Comparison of ENCODE assay signal across 8 cellular contexts in the genomic region with DNA sequence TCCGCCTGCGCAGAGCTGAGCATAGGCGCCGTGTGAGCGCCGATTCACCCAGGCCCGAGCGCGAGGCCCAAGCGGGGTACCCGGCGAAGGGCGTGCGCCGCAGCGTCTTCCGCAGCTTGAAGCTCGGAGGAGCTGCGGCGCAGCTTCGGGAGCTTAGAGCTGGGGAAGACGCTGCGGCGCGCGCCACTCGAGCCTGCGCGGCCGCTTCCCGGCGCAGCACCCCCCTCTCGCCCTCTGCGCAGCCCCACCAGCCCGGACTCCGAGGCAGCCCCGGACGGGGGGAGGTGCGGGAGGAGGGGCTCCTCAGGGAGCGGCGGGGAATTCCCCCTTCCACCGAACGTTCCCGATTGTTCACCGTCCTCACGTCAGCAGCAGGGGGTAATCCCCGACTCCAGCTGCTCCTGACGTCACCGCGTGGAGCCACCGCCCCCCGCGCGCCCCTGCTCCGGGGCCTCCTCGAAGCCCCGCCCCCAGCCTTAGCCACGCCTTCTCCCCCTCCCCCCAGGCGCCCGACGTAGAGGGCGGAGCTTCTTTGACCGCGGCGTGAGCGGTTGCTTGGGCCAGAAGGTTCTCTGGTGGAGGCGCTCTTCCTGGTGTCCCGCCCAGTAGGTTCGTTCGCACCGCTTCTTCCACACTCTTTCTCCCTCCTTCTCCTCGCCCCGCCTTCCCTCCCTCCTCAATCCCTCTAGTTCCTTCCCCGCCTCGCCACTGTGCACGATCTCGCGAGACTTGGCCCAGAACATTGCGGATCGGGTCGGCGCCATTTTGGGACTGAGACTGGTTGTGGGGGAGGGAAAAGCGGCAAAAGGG. TPM values are rescaled to one million over a fixed set of nuclear protein-coding genes. Genes with fewer than 3 reads are reported as not detected.
DNase-seq lines count a peak whose midpoint lies in the region; ATAC-seq and TF ChIP-seq lines count a peak whose summit lies in the region.

A gene with protein sequence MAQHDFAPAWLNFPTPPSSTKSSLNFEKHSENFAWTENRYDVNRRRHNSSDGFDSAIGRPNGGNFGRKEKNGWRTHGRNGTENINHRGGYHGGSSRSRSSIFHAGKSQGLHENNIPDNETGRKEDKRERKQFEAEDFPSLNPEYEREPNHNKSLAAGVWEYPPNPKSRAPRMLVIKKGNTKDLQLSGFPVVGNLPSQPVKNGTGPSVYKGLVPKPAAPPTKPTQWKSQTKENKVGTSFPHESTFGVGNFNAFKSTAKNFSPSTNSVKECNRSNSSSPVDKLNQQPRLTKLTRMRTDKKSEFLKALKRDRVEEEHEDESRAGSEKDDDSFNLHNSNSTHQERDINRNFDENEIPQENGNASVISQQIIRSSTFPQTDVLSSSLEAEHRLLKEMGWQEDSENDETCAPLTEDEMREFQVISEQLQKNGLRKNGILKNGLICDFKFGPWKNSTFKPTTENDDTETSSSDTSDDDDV (plus strand): TSS at position 742 of the 810 bp plus-strand sequence. CDS start 40,072 bp downstream, outside the sequence.

- peak; percentile 96 for DNase-seq in DMS114 treated with DMSO at 0.1 percent for 48 hours (lab: John Stamatoyannopoulos, UW; ENCODE audit: unreplicated experiment)
- DNase-seq in PC-3: peak; percentile 90
- DNase-seq in activated T-cell treated with anti-CD3 and anti-CD28 coated beads for 48 hours (ENCODE audit: low read depth): peak; percentile 97
- peak; percentile 96 for DNase-seq in epithelial cell of prostate (ENCODE audit: low read depth, low spot score)
- peak; percentile 99 for DNase-seq in mucosa of gallbladder (ENCODE audit: low spot score)
- peak; percentile 94 to 97 for DNase-seq in stimulated activated CD8-positive, alpha-beta memory T cell treated with anti-CD3 and anti-CD28 coated beads, Interleukin-4, amount 100 ng/mL, for 4 hours (ENCODE audit: low read depth in 2 of 2, low spot score in 1 of 2)

- H3K27me3 ChIP-seq in PC-3 (ENCODE audit: low read length): no peaks in the 10 kb centered on the region

- H3K4me3 ChIP-seq in PC-3 (ENCODE audit: low read length): peak within 1 kb of the TSS; percentile 98

- H2AFZ ChIP-seq in PC-3 (ENCODE audit: low read length): peak within 1 kb of the TSS; percentile 85

- TF ChIP-seq CTCF in PC-3 (conservative IDR thresholded peaks at IDR 0.05; ENCODE audit: low read depth, low read length): no peak

- CTCF ChIA-PET in PC-3 (lab: Charles Lee): interaction anchor here (0.6 to 1.1 kb wide), 3 partner anchors 34 to 650 kb away, joined by 3 to 5 read pairs (median 3); no protein-coding TSS in a partner anchor

- intact Hi-C loops in PC-3 (cut with micrococcal nuclease): loop anchor here (2.0 to 10.0 kb wide), 3 partner anchors 43 to 265 kb away; partner anchors contain the start of gene SETD9

- H3K9me3 ChIP-seq in PC-3 (ENCODE audit: low read length): no peaks in the 10 kb centered on the region

- H3K4me1 ChIP-seq in PC-3 (ENCODE audit: insufficient read depth, low read length): no peaks in the 10 kb centered on the region

- H3K79me2 ChIP-seq in PC-3 (ENCODE audit: low read length): peaks cover 46% of the 10 kb centered on the region

- peaks cover 20% of the 10 kb centered on the region for H3K36me3 ChIP-seq in PC-3 (ENCODE audit: low read depth, low read length)

- no peaks in the 10 kb centered on the region for H3K9me2 ChIP-seq in PC-3 (replicated peaks; ENCODE audit: low read length)

- H3K27ac ChIP-seq in PC-3 (ENCODE audit: low read length) (peak within 1 kb of the TSS; percentile 98), epithelial cell of prostate (peak within 1 kb of the TSS; percentile 99)

- no TSS peak for BruUV-seq in PC-3 (replicated peaks; lab: Mats Ljungman, UMichigan)

- POLR2A ChIA-PET in PC-3 (lab: Charles Lee; ENCODE audit: unreplicated experiment): interaction anchor here (0.6 to 0.8 kb wide), 3 partner anchors 43 to 1896 kb away, joined by 3 to 6 read pairs (median 3); no protein-coding TSS in a partner anchor

- no peaks in the 10 kb centered on the region for H3F3A ChIP-seq in PC-3 (ENCODE audit: low read length, unreplicated experiment)

- H3K4me2 ChIP-seq in PC-3 (ENCODE audit: low read length): peak within 1 kb of the TSS; percentile 93

- TF ChIP-seq EP300 in Ishikawa (IDR thresholded peaks at IDR 0.05; ENCODE audit: borderline replicate concordance): peak; percentile 10; the same call in 1 of the 2 replicates

- peaks cover 32% of the 10 kb centered on the region for H4K20me1 ChIP-seq in PC-3 (ENCODE audit: low read length)

- ATAC-seq in GM21576 (IDR thresholded peaks at IDR 0.05; ENCODE audit: unreplicated experiment) (peak; percentile 57), PC-3 (peak; percentile 77)

- peak within 1 kb of the TSS; percentile 100 for H3K9ac ChIP-seq in PC-3 (ENCODE audit: low read length)

- no peak for TF ChIP-seq RAD21 in Ishikawa (IDR thresholded peaks at IDR 0.05; ENCODE audit: low read depth)

TF ChIP-seq in Ishikawa, 13 proteins besides CTCF, POLR2A, EP300 and RAD21:
- peak; percentile 94 for TF ChIP-seq TAF1 (IDR thresholded peaks at IDR 0.05; ENCODE audit: low read depth)
- TF ChIP-seq, protein P1, sequence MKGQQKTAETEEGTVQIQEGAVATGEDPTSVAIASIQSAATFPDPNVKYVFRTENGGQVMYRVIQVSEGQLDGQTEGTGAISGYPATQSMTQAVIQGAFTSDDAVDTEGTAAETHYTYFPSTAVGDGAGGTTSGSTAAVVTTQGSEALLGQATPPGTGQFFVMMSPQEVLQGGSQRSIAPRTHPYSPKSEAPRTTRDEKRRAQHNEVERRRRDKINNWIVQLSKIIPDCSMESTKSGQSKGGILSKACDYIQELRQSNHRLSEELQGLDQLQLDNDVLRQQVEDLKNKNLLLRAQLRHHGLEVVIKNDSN (IDR thresholded peaks at IDR 0.05): no peak
- 0 out of 2 replicates have a peak, but pooled peaks have one; percentile 22 for TF ChIP-seq EGR1 (IDR thresholded peaks at IDR 0.05)
- TF ChIP-seq TEAD4 (IDR thresholded peaks at IDR 0.05): no peak; the same call in none of the 2 replicates
- peak; percentile 75; the same call in 1 of the 2 replicates for TF ChIP-seq CREB1 (IDR thresholded peaks at IDR 0.05; ENCODE audit: low read depth)
- TF ChIP-seq, protein P2, sequence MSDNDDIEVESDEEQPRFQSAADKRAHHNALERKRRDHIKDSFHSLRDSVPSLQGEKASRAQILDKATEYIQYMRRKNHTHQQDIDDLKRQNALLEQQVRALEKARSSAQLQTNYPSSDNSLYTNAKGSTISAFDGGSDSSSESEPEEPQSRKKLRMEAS (IDR thresholded peaks at IDR 0.05): peak; percentile 60
- no peak for TF ChIP-seq NFIC (IDR thresholded peaks at IDR 0.05)
- TF ChIP-seq TCF12 (IDR thresholded peaks at IDR 0.05; ENCODE audit: low read depth): peak; percentile 34; the same call in 1 of the 2 replicates
- peak; percentile 96 for TF ChIP-seq YY1 (IDR thresholded peaks at IDR 0.05; ENCODE audit: low read depth)

RNA-seq across cellular contexts. Expression of the gene that starts here (rescaled TPM):
- total RNA-seq in PC-3 (2014; rRNA removed): 29.5 and 31.8 TPM in 2 replicates
- total RNA-seq in mucosa of gallbladder: 64.1 TPM

Comparison
In these comparisons a context has a peak if more than half of its experiments do, and no peak if none do; other contexts are left out.
1. Peak in every context shown above with its lines: DNase-seq, ATAC-seq, H3K4me3 ChIP-seq and H3K27ac ChIP-seq.